Comparison of ENCODE assay signal across 8 cellular contexts in genomic region chr9:37293664-37294524, GRCh38.
A peak's percentile ranks its signal among the peaks of the same experiment; 100 is the strongest.
DNase-seq lines count a peak whose midpoint lies in the region; ATAC-seq and TF ChIP-seq lines count a peak whose summit lies in the region.

No MANE protein-coding gene starts in this region.

- CTCF ChIA-PET in MCF 10A (lab: Yijun Ruan, JAX): interaction anchor here (0.7 kb wide), 1 partner anchor 174 kb away, joined by 4 read pairs; no protein-coding TSS in a partner anchor

- TF ChIP-seq CTCF in vagina (IDR thresholded peaks at IDR 0.05): no peak
- TF ChIP-seq CTCF in MCF 10A (IDR thresholded peaks at IDR 0.05; ENCODE audit: unreplicated experiment): no peak
- no peak for TF ChIP-seq CTCF in thyroid gland (IDR thresholded peaks at IDR 0.05)

- H3K36me3 Mint-ChIP-seq in MCF 10A (ENCODE audit: insufficient read depth, unreplicated experiment): peaks cover 15% of the 10 kb centered on the region

- H3K36me3 ChIP-seq in vagina (no peaks in the 10 kb centered on the region), thyroid gland (no peaks in the 10 kb centered on the region)

- DNase-seq in NAMALWA (ENCODE audit: low spot score) (peak; percentile 94), germinal center (ENCODE audit: low spot score) (peak; percentile 60), vagina (ENCODE audit: extremely low spot score in 2 of 2) (no peak), MCF 10A (ENCODE audit: unreplicated experiment) (no peak), thyroid gland (no peak)
- no peak for DNase-seq in stimulated activated CD4-positive, alpha-beta T cell treated with anti-CD3 and anti-CD28 coated beads, Interleukin-1b, Interleukin-23, amount 100 ng/mL, for 48 hours

- 68 to 79% methylated on average over 3 of the region's 3 CpGs for WGBS in thyroid gland, 2 donors

- POLR2A ChIA-PET in MCF 10A (lab: Yijun Ruan, JAX): interaction anchor here (1.0 to 1.2 kb wide), 2 partner anchors 173 to 174 kb away, joined by 3 to 4 read pairs; partner anchors contain the start of gene ZCCHC7

- BruUV-seq in MCF 10A (replicated peaks; lab: Mats Ljungman, UMichigan): no TSS peak

- H3K27me3 ChIP-seq in vagina (no peaks in the 10 kb centered on the region), thyroid gland (no peaks in the 10 kb centered on the region)

- H3K9me3 ChIP-seq in vagina: no peaks in the 10 kb centered on the region
- no peaks in the 10 kb centered on the region for H3K9me3 ChIP-seq in thyroid gland

- peak; percentile 40 for ATAC-seq in GM18499 (IDR thresholded peaks at IDR 0.05; ENCODE audit: insufficient read depth, unreplicated experiment)
- peak; percentile 59 for ATAC-seq in GM21723 (IDR thresholded peaks at IDR 0.05; ENCODE audit: unreplicated experiment)

- H3K27ac ChIP-seq in vagina: no peak overlapping the region
- H3K27ac ChIP-seq in thyroid gland: no peak overlapping the region

- H3K4me3 Mint-ChIP-seq in MCF 10A (ENCODE audit: unreplicated experiment): no peak overlapping the region

- H3K4me1 ChIP-seq in vagina (peaks cover 19% of the 10 kb centered on the region), thyroid gland (no peaks in the 10 kb centered on the region)

- no peaks in the 10 kb centered on the region for H3K27me3 Mint-ChIP-seq in MCF 10A (ENCODE audit: insufficient read depth, unreplicated experiment)

- H3K27ac Mint-ChIP-seq in MCF 10A (ENCODE audit: low read depth, unreplicated experiment): no peak overlapping the region

- H3K9me3 Mint-ChIP-seq in MCF 10A (ENCODE audit: unreplicated experiment): no peaks in the 10 kb centered on the region

- H3K4me3 ChIP-seq in vagina: no peak overlapping the region
- H3K4me3 ChIP-seq in thyroid gland (replicated peaks in 1 of 3): no peak overlapping the region

- H3K4me1 Mint-ChIP-seq in MCF 10A (ENCODE audit: insufficient read depth, unreplicated experiment): peaks cover 17% of the 10 kb centered on the region

- intact Hi-C loops in vagina (cut with DNase I): no loop called here
- intact Hi-C loops in MCF 10A (cut with micrococcal nuclease): no loop called here
- intact Hi-C loops in thyroid gland (cut with DNase I): no loop called here

- TF ChIP-seq POLR2A in vagina (IDR thresholded peaks at IDR 0.05) (no peak), thyroid gland (IDR thresholded peaks at IDR 0.05) (no peak)

Comparison
In these comparisons a context has a peak if more than half of its experiments do, and no peak if none do; other contexts are left out.
1. DNase-seq: peak in NAMALWA (single experiment) and germinal center (single experiment); none in vagina (0 of 2), stimulated activated CD4-positive, alpha-beta T cell treated with anti-CD3 and anti-CD28 coated beads, Interleukin-1b, Interleukin-23, amount 100 ng/mL, for 48 hours (single experiment), MCF 10A (single experiment) and thyroid gland (0 of 2).